21 cellular contexts compared by ENCODE assay signal in genomic region chr16:57878586-57878985, GRCh38.
"Had no signal": no experiment of that assay in that cellular context is flagged by ENCODE, and none has a peak within 500 bp of the region (broad histone marks: within the 10 kb centered on the region; RNA-seq: fewer than 3 reads in every experiment).

No MANE protein-coding gene starts in this region.

- H3K4me3 ChIP-seq: hepatocyte, left ventricle myocardium inferior, lung, pancreas, testis, tibial nerve, upper lobe of right lung, vagina had no signal

- DNase-seq: effector CD4-positive, alpha-beta T cell; endodermal cell; erythroblast; foreskin keratinocyte; kidney; left cardiac atrium; left ventricle myocardium inferior; mesendoderm; naive B cell; occipital lobe; pancreas; right cardiac atrium; small intestine; stimulated activated CD4-positive, alpha-beta T cell treated with anti-CD3 and anti-CD28 coated beads, Interleukin-2, amount 100 ng/mL, for 48 hours; testis; upper lobe of right lung had no signal

- ATAC-seq: foreskin keratinocyte, left cardiac atrium, pancreas, right cardiac atrium, upper lobe of right lung had no signal

- H3K27ac ChIP-seq: foreskin keratinocyte, hepatocyte, left ventricle myocardium inferior, pancreas, testis, tibial nerve, upper lobe of right lung, vagina had no signal

- H3K9me3 ChIP-seq: left ventricle myocardium inferior, pancreas, testis, tibial nerve, upper lobe of right lung, vagina had no signal

- H3K27me3 ChIP-seq: pancreas, testis, vagina had no signal

- H3K4me1 ChIP-seq: foreskin keratinocyte, left ventricle myocardium inferior, testis, upper lobe of right lung, vagina had no signal

- H3K36me3 ChIP-seq: left ventricle myocardium inferior, pancreas, tibial nerve, upper lobe of right lung, vagina had no signal

- FAIRE-seq: endothelial cell of umbilical vein, kidney, pancreas, small intestine had no signal
